ENCODE assay signal across 14 cellular contexts in genomic region chr14:103125098-103126070, GRCh38. TPM values are rescaled to one million over a fixed set of nuclear protein-coding genes. Genes with fewer than 3 reads are reported as not detected.
A peak's percentile ranks its signal among the peaks of the same experiment; 100 is the strongest.
DNase-seq lines count a peak whose midpoint lies in the region; ATAC-seq and TF ChIP-seq lines count a peak whose summit lies in the region.
"Had no signal": no experiment of that assay in that cellular context is flagged by ENCODE, and none has a peak within 500 bp of the region (broad histone marks: within the 10 kb centered on the region; RNA-seq: fewer than 3 reads in every experiment).

No MANE protein-coding gene starts in this region.

- intact Hi-C loops in dendritic cell treated with granulocyte-macrophage colony-stimulating factor and Interleukin-4, amounts not matched to agents 40 ng/mL and 50 ng/mL, for 4 days (cut with micrococcal nuclease): no loop called here
- intact Hi-C loops in stomach (cut with DNase I; ENCODE audit: low total_unique reads): no loop called here

- H3K36me3 ChIP-seq in stomach: peaks cover 0 to 25% (median 14%) of the 10 kb centered on the region in 4 donors

- H3K9me3 ChIP-seq in mononuclear cell (ENCODE audit: low read depth, low read length) (no peaks in the 10 kb centered on the region), stomach (no peaks in the 10 kb centered on the region)

- peaks cover 82% of the 10 kb centered on the region for H3K4me1 Mint-ChIP-seq in dendritic cell treated with granulocyte-macrophage colony-stimulating factor and Interleukin-4, amounts not matched to agents 40 ng/mL and 50 ng/mL, for 4 days (ENCODE audit: low read depth)

- TF ChIP-seq EP300 in stomach (IDR thresholded peaks at IDR 0.05): no peak

- H3K4me3 ChIP-seq in GM12865 (ENCODE audit: low read depth, low read length) (peak overlapping the region; percentile 66; the same call in 1 of the 2 replicates), mononuclear cell (ENCODE audit: low read length) (peak overlapping the region; percentile 60), stomach (peak overlapping the region in 3 of 4 donors; percentile 51 to 66 (median 55))

- peaks cover 67% of the 10 kb centered on the region for H3K36me3 Mint-ChIP-seq in dendritic cell treated with granulocyte-macrophage colony-stimulating factor and Interleukin-4, amounts not matched to agents 40 ng/mL and 50 ng/mL, for 4 days (ENCODE audit: low read depth)

- H3K27me3 ChIP-seq in mononuclear cell (ENCODE audit: insufficient read depth, low read length): peaks cover 9% of the 10 kb centered on the region
- peaks cover 0 to 34% (median 13%) of the 10 kb centered on the region in 3 donors for H3K27me3 ChIP-seq in stomach

- H3K4me1 ChIP-seq in mononuclear cell (ENCODE audit: insufficient read depth, low read length) (peaks cover 49% of the 10 kb centered on the region), stomach (peaks cover 65 to 97% (median 91%) of the 10 kb centered on the region in 4 donors)

- H3K9me3 Mint-ChIP-seq in dendritic cell treated with granulocyte-macrophage colony-stimulating factor and Interleukin-4, amounts not matched to agents 40 ng/mL and 50 ng/mL, for 4 days: no peaks in the 10 kb centered on the region

- ATAC-seq in GM21515 (IDR thresholded peaks at IDR 0.05; ENCODE audit: unreplicated experiment) (no peak), HG03565 (IDR thresholded peaks at IDR 0.05; ENCODE audit: unreplicated experiment) (no peak)
- ATAC-seq: activated CD4-positive, CD25-positive, alpha-beta regulatory T cell treated with anti-CD3 and anti-CD28 coated beads, Interleukin-2, amount 50 U/mL, for 24 hours; T-helper 17 cell had no signal

- H3K27ac Mint-ChIP-seq in dendritic cell treated with granulocyte-macrophage colony-stimulating factor and Interleukin-4, amounts not matched to agents 40 ng/mL and 50 ng/mL, for 4 days: peak overlapping the region; percentile 69
- H3K27ac Mint-ChIP-seq: T-helper 17 cell had no signal

- DNase-seq in GM12865 (ENCODE audit: low read depth) (no peak), stomach (no peak), NCI-H526 (lab: John Stamatoyannopoulos, UW) (no peak), activated gamma-delta T cell (lab: John Stamatoyannopoulos, UW) (no peak)
- DNase-seq: activated CD8-positive, alpha-beta memory T cell treated with anti-CD3 and anti-CD28 coated beads, Interleukin-2, amount 50 U/mL, for 48 hours; activated naive CD4-positive, alpha-beta T cell treated with anti-CD3 and anti-CD28 coated beads, Interleukin-2, amount 50 U/mL, for 16 hours; NCI-H1930; NCI-H82; T-helper 17 cell had no signal

- H3K27ac ChIP-seq in stomach: peak overlapping the region in 2 of 5 donors; percentile 26 to 87

- H3K4me3 Mint-ChIP-seq in dendritic cell treated with granulocyte-macrophage colony-stimulating factor and Interleukin-4, amounts not matched to agents 40 ng/mL and 50 ng/mL, for 4 days: peak overlapping the region; percentile 88
- H3K4me3 Mint-ChIP-seq: T-helper 17 cell had no signal

- H3K27me3 Mint-ChIP-seq in dendritic cell treated with granulocyte-macrophage colony-stimulating factor and Interleukin-4, amounts not matched to agents 40 ng/mL and 50 ng/mL, for 4 days: no peaks in the 10 kb centered on the region

- no peak for TF ChIP-seq POLR2A in stomach (IDR thresholded peaks at IDR 0.05)

- no peak for TF ChIP-seq CTCF in GM12865 (IDR thresholded peaks at IDR 0.05; ENCODE audit: insufficient read depth, low read depth, low read length, missing control alignments)
- TF ChIP-seq CTCF in stomach (IDR thresholded peaks at IDR 0.05): no peak

- 88 to 89% (median 89%) methylated on average over 12 to 13 of the region's 13 CpGs for WGBS in stomach, 5 donors

RNA-seq across cellular contexts. Expression of gene TNFAIP2, which starts 2.1 kb away (rescaled TPM):
- total RNA-seq in mononuclear cell (410 TPM), stomach (100 to 1,000 TPM in 2 of 5 donors, 10 to 100 TPM in 3; 30.7 to 279 (median 48.7) TPM)
- polyA plus RNA-seq in stomach: 100 to 1,000 TPM in 1 of 3 donors, 10 to 100 TPM in 2; 63.8 to 211 (median 82.2) TPM

RNA-seq across cellular contexts. Expression of gene EXOC3L4, which starts 30.9 kb away (rescaled TPM):
- total RNA-seq in mononuclear cell (not detected), stomach (10 to 100 TPM in 3 of 5 donors, 1 to 10 TPM in 2; 1.3 to 82.8 (median 38.5) TPM)
- 10 to 100 TPM in 2 of 3 donors, 1 to 10 TPM in 1; 9.9 to 21.6 (median 10.8) TPM for polyA plus RNA-seq in stomach
- total RNA-seq: T-helper 17 cell had no signal

RNA-seq across cellular contexts. Expression of gene LBHD2, which starts 41.4 kb away (rescaled TPM):
- total RNA-seq in mononuclear cell (not detected), stomach (not detected)
- not detected for polyA plus RNA-seq in stomach
- total RNA-seq: T-helper 17 cell had no signal
